In genomic region chr18:711330-711692, GRCh38 we compare ENCODE assay signal across 8 cellular contexts. TPM values are rescaled to one million over a fixed set of nuclear protein-coding genes. Genes with fewer than 3 reads are reported as not detected.
DNase-seq lines count a peak whose midpoint lies in the region; ATAC-seq, FAIRE-seq and TF ChIP-seq lines count a peak whose summit lies in the region.

No MANE protein-coding gene starts in this region.

- 21% methylated on average over 8 of the region's 8 CpGs for WGBS in K562 (ENCODE audit: insufficient coverage, low coverage, missing lambda C conversion rate)
- WGBS in thyroid gland, 2 donors, result 9 to 13% methylated on average over 8 of the region's 8 CpGs

- CTCF ChIA-PET in K562 (lab: Yijun Ruan, JAX; ENCODE audit: low intra/inter-chr PET ratio), result no interaction called here

- TF ChIP-seq POLR2A in K562 (conservative IDR thresholded peaks at IDR 0.05), result 0 out of 2 replicates have a peak, but pooled peaks have one; percentile 48
- TF ChIP-seq POLR2A in thyroid gland (IDR thresholded peaks at IDR 0.05), result no peak

- ATAC-seq in K562, result peak; percentile 23
- no peak for ATAC-seq in left lung
- no peak for ATAC-seq in GM18858 (IDR thresholded peaks at IDR 0.05; ENCODE audit: unreplicated experiment)

- H3K9me1 ChIP-seq in K562 (ENCODE audit: control insufficient read depth, insufficient read depth, low read length), result no peaks in the 10 kb centered on the region

- H3K79me2 ChIP-seq in K562 (ENCODE audit: control insufficient read depth, insufficient read depth, low read length), result peaks cover 52% of the 10 kb centered on the region

- 0 out of 2 replicates have a peak, but pooled peaks cover 2% of the 10 kb centered on the region for H3K9me3 ChIP-seq in HUES48 (ENCODE audit: control insufficient read depth, insufficient read depth, low read length)
- no peaks in the 10 kb centered on the region for H3K9me3 ChIP-seq in K562 (replicated peaks; ENCODE audit: control insufficient read depth, insufficient read depth, low read depth, low read length)
- H3K9me3 ChIP-seq in left lung, result no peaks in the 10 kb centered on the region
- H3K9me3 ChIP-seq in thyroid gland, result no peaks in the 10 kb centered on the region

- in situ Hi-C loops in K562 (cut with MboI), result no loop called here

- intact Hi-C loops in K562 (cut with micrococcal nuclease) (no loop called here), left lung (cut with DNase I) (no loop called here), thyroid gland (cut with DNase I) (no loop called here)

- POLR2A ChIA-PET in K562 (lab: Yijun Ruan, JAX), result interaction anchor here (0.7 to 2.1 kb wide), 3 partner anchors 9 to 130 kb away, joined by 3 to 10 read pairs (median 4); no protein-coding TSS in a partner anchor

- H3K4me1 ChIP-seq in HUES48 (ENCODE audit: control insufficient read depth, insufficient read depth, low read length) (0 out of 2 replicates have a peak, but pooled peaks cover 5% of the 10 kb centered on the region), K562 (replicated peaks in 1 of 2; ENCODE audit: control insufficient read depth in 2 of 2, insufficient read depth in 2 of 2, low read length in 2 of 2) (peaks cover 7 to 10% of the 10 kb centered on the region in 2 experiments; a peak in 3 of 5 replicates), left lung (peaks cover 7 to 21% of the 10 kb centered on the region in 2 donors), thyroid gland (peaks cover 21 to 22% of the 10 kb centered on the region in 2 donors)

- TF ChIP-seq RAD21 in K562 (CRISPR knock-in tag; conservative IDR thresholded peaks at IDR 0.05 in 1 of 2, IDR thresholded peaks at IDR 0.05 in 1 of 2), result no peak

- no peak for TF ChIP-seq EP300 in K562 (IDR thresholded peaks at IDR 0.05; ENCODE audit: low read length)

- BruUV-seq in K562 (replicated peaks; lab: Mats Ljungman, UMichigan), result no TSS peak

- H3K4me2 ChIP-seq in K562 (ENCODE audit: insufficient read depth, low read length), result peak overlapping the region; percentile 98

- H3K27me3 ChIP-seq in HUES48 (ENCODE audit: control insufficient read depth, insufficient read depth, low read length) (no peaks in the 10 kb centered on the region), K562 (ENCODE audit: control insufficient read depth in 2 of 2, insufficient read depth in 2 of 2, low read length in 2 of 2) (no peaks in the 10 kb centered on the region), left lung (peaks cover 0 to 9% of the 10 kb centered on the region in 2 donors), thyroid gland (no peaks in the 10 kb centered on the region)

- no peak overlapping the region for H3K27ac ChIP-seq in HUES48 (ENCODE audit: low read depth, low read length)
- H3K27ac ChIP-seq in K562 (ENCODE audit: extremely low read depth, low read depth, low read length), result peak overlapping the region; percentile 88
- peak overlapping the region; percentile 83 to 85 for H3K27ac ChIP-seq in left lung
- H3K27ac ChIP-seq in thyroid gland, result peak overlapping the region; percentile 83 to 92 (median 90)

- FAIRE-seq in K562 (lab: Jason Lieb, UNC) (no peak), HTR-8/SVneo (lab: Jason Lieb, UNC) (no peak)

- DNase-seq in activated effector memory CD4-positive, alpha-beta T cell treated with Interleukin-2 at 50 U/mL for 16 hours, result peak; percentile 3
- DNase-seq in activated effector memory CD4-positive, alpha-beta T cell treated with anti-CD3 and anti-CD28 coated beads, Interleukin-2, amount 50 U/mL, for 16 hours, result no peak
- DNase-seq in K562 (ENCODE audit: extremely low read depth in 1 of 4, low spot score in 3 of 4), result peak in 3 of 4 experiments; percentile 52 to 54 (median 54)
- DNase-seq in left lung, result no peak
- DNase-seq in thyroid gland, result peak; percentile 13 to 24
- DNase-seq in HTR-8/SVneo (ENCODE audit: insufficient read length, low spot score), result no peak

- H4K20me1 ChIP-seq in K562 (replicated peaks; ENCODE audit: control insufficient read depth, insufficient read depth, low read length), result no peaks in the 10 kb centered on the region

- peak overlapping the region; percentile 77 for H2AFZ ChIP-seq in K562 (ENCODE audit: low read depth, low read length)

- H3K4me3 ChIP-seq in HUES48 (ENCODE audit: low read depth, low read length), result peak overlapping the region; percentile 89
- peak overlapping the region; percentile 63 for H3K4me3 ChIP-seq in K562
- H3K4me3 ChIP-seq in left lung, result peak overlapping the region; percentile 48 to 62
- H3K4me3 ChIP-seq in thyroid gland (replicated peaks in 1 of 3), result peak overlapping the region; percentile 37 to 60 (median 56)

- TF ChIP-seq CTCF in K562 (IDR thresholded peaks at IDR 0.05 in 2 of 3, conservative IDR thresholded peaks at IDR 0.05 in 1 of 3; ENCODE audit: insufficient read depth in 2 of 3, low read depth in 1 of 3, low read length in 3 of 3) (no peak), left lung (IDR thresholded peaks at IDR 0.05) (no peak), thyroid gland (IDR thresholded peaks at IDR 0.05) (no peak)

- H3K36me3 ChIP-seq in HUES48 (ENCODE audit: control insufficient read depth, insufficient read depth, low read length) (peaks cover 12% of the 10 kb centered on the region), K562 (ENCODE audit: control insufficient read depth, insufficient read depth, low read length) (peaks cover 33% of the 10 kb centered on the region), left lung (peaks cover 0 to 3% of the 10 kb centered on the region in 2 donors), thyroid gland (no peaks in the 10 kb centered on the region)

- H3K9ac ChIP-seq in HUES48 (ENCODE audit: low read depth, low read length) (peak overlapping the region; percentile 83), K562 (ENCODE audit: insufficient read depth in 1 of 2, low read depth in 2 of 2, low read length in 2 of 2) (peak overlapping the region; percentile 97)

TF ChIP-seq in K562, 482 proteins besides CTCF, POLR2A, EP300 and RAD21 (continues in another document):
- TF ChIP-seq RNF2 (IDR thresholded peaks at IDR 0.05) (no peak), CTBP1 (IDR thresholded peaks at IDR 0.05; ENCODE audit: borderline replicate concordance) (no peak; the same call in 1 of the 2 replicates), CHD2 (IDR thresholded peaks at IDR 0.05; ENCODE audit: low read depth, low read length) (no peak), THRB (CRISPR knock-in tag; conservative IDR thresholded peaks at IDR 0.05) (0 out of 2 replicates have a peak, but pooled peaks have one; percentile 20)

RNA-seq across cellular contexts. Expression of gene ENOSF1, which starts 1.1 kb away (rescaled TPM):
- total RNA-seq in K562 (2011; cell fraction: chromatin; rRNA removed; ENCODE audit: low replicate concordance), result 450 and 471 TPM in 2 replicates
- total RNA-seq in K562 (2011; cell fraction: nucleolus; rRNA removed), result 248 and 273 TPM in 2 replicates
- total RNA-seq in K562 (2011; cell fraction: nucleoplasm; rRNA removed), result 343 and 442 TPM in 2 replicates
- total RNA-seq in K562 (2014; rRNA removed), result 36.0 and 42.2 TPM in 2 replicates
- 48.0 and 49.8 TPM in 2 replicates for total RNA-seq in K562 (2014; rRNA removed; fragmentation: Illumina TruSeq; extraction: Trizol)
- total RNA-seq in K562 (2015; rRNA removed; fragmentation: Illumina TruSeq; extraction: Trizol), result 40.5 and 44.5 TPM in 2 replicates
- total RNA-seq in K562 (2021), result 60.0 and 66.4 TPM in 2 replicates
- 46.5 and 50.9 TPM in 2 replicates for polyA plus RNA-seq in K562 (2011; rRNA removed)
- polyA plus RNA-seq in K562 (2011; cell fraction: cytosol; rRNA removed), result 18.7 and 22.2 TPM in 2 replicates
- 202 and 262 TPM in 2 replicates for polyA plus RNA-seq in K562 (2011; cell fraction: nucleus; rRNA removed)
- 37.6 and 66.2 TPM in 2 replicates for polyA plus RNA-seq in K562 (2012)
- polyA plus RNA-seq in K562 (2014; fragmentation: Illumina TruSeq; extraction: Trizol), result 49.4 and 57.3 TPM in 2 replicates
- polyA plus RNA-seq in K562 (2014; fragmentation: Nextera tagmentation; extraction: Ambion mirVana), result 10 to 100 TPM; 15.5 to 20.0 TPM
- polyA plus RNA-seq in K562 (2014; rRNA removed), result 54.0 and 60.1 TPM in 2 replicates
- polyA minus RNA-seq in K562 (2011; rRNA and poly(A)+ RNA removed), result 74.8 and 77.4 TPM in 2 replicates
- 26.4 and 36.0 TPM in 2 replicates for polyA minus RNA-seq in K562 (2011; cell fraction: cytosol; rRNA and poly(A)+ RNA removed)
- 100 and 101 TPM in 2 replicates for polyA minus RNA-seq in K562 (2011; cell fraction: nucleus; rRNA and poly(A)+ RNA removed)
- total RNA-seq in left lung, result 10 to 100 TPM; 72.7 to 96.7 TPM
- total RNA-seq in thyroid gland, result 100 to 1,000 TPM in 2 of 4 donors, 10 to 100 TPM in 2; 57.5 to 192 (median 101) TPM

RNA-seq across cellular contexts. Expression of gene TYMS, which starts 53.9 kb away (rescaled TPM):
- 56.4 and 67.1 TPM in 2 replicates for total RNA-seq in K562 (2011; cell fraction: chromatin; rRNA removed; ENCODE audit: low replicate concordance)
- 67.0 and 72.2 TPM in 2 replicates for total RNA-seq in K562 (2011; cell fraction: nucleolus; rRNA removed)
- 71.0 and 81.6 TPM in 2 replicates for total RNA-seq in K562 (2011; cell fraction: nucleoplasm; rRNA removed)
- total RNA-seq in K562 (2014; rRNA removed) (137 and 138 TPM in 2 replicates), K562 (2014; rRNA removed; fragmentation: Illumina TruSeq; extraction: Trizol) (69.1 and 72.4 TPM in 2 replicates), K562 (2015; rRNA removed; fragmentation: Illumina TruSeq; extraction: Trizol) (83.4 and 88.8 TPM in 2 replicates), K562 (2021) (292 and 305 TPM in 2 replicates), left lung (10 to 100 TPM; 25.9 to 39.6 TPM), thyroid gland (1 to 10 TPM in 2 of 4 donors, under 1 TPM in 1, not detected in 1; 0.67 to 2.1 (median 1.8) TPM)
- polyA plus RNA-seq in K562 (2011; rRNA removed) (276 and 390 TPM in 2 replicates), K562 (2014; fragmentation: Illumina TruSeq; extraction: Trizol) (381 and 409 TPM in 2 replicates), K562 (2014; fragmentation: Nextera tagmentation; extraction: Ambion mirVana) (100 to 1,000 TPM; 168 to 175 TPM), K562 (2014; rRNA removed) (302 and 311 TPM in 2 replicates)
- polyA plus RNA-seq in K562 (2011; cell fraction: cytosol; rRNA removed), result 377 and 398 TPM in 2 replicates
- polyA plus RNA-seq in K562 (2011; cell fraction: nucleus; rRNA removed), result 188 and 221 TPM in 2 replicates
- polyA plus RNA-seq in K562 (2012), result 259 and 356 TPM in 2 replicates
- 346 and 403 TPM in 2 replicates for polyA minus RNA-seq in K562 (2011; rRNA and poly(A)+ RNA removed)
- polyA minus RNA-seq in K562 (2011; cell fraction: cytosol; rRNA and poly(A)+ RNA removed), result 213 and 291 TPM in 2 replicates
- 40.8 and 82.9 TPM in 2 replicates for polyA minus RNA-seq in K562 (2011; cell fraction: nucleus; rRNA and poly(A)+ RNA removed)

Comparison
In these comparisons a context has a peak if more than half of its experiments do, and no peak if none do; other contexts are left out.
1. DNase-seq: peak in activated effector memory CD4-positive, alpha-beta T cell treated with Interleukin-2 at 50 U/mL for 16 hours (single experiment), K562 (3 of 4) and thyroid gland (2 of 2); none in activated effector memory CD4-positive, alpha-beta T cell treated with anti-CD3 and anti-CD28 coated beads, Interleukin-2, amount 50 U/mL, for 16 hours (single experiment), left lung (0 of 2) and HTR-8/SVneo (single experiment).
2. RNA of gene TYMS, which starts 53.9 kb away (total RNA-seq): 56.4 to 305 TPM in K562 and 25.9 to 39.6 TPM in left lung; 0.67 to 2.1 TPM in thyroid gland; every median in the first group is over 4 times any median in the second.
3. Peak in every context shown above with its lines, with median percentiles within 50 percentile points of each other: H3K4me3 ChIP-seq.